ENCODE assay signal across 20 cellular contexts in genomic region chr13:97239943-97240788, GRCh38. TPM values are rescaled to one million over a fixed set of nuclear protein-coding genes. Genes with fewer than 3 reads are reported as not detected.
DNase-seq lines count a peak whose midpoint lies in the region; ATAC-seq and TF ChIP-seq lines count a peak whose summit lies in the region.
"Had no signal": no experiment of that assay in that cellular context is flagged by ENCODE, and none has a peak within 500 bp of the region (broad histone marks: within the 10 kb centered on the region; RNA-seq: fewer than 3 reads in every experiment).

No MANE protein-coding gene starts in this region.

- no peak overlapping the region for H3K27ac Mint-ChIP-seq in immature natural killer cell
- H3K27ac Mint-ChIP-seq: activated T-helper 1 cell treated with anti-CD3 and anti-CD28 coated beads, Interleukin-12 subunit alpha, Interleukin-12 subunit beta, Interleukin-2, Interleukin-4 antibody, amounts not matched to agents 30 ng/mL and 10 ng/mL and 1 ng/mL, durations not matched to agents 14 hours and 24 hours and 36 hours; CD8-positive, alpha-beta T cell; stimulated activated naive CD8-positive, alpha-beta T cell treated with anti-CD3 and anti-CD28 coated beads, Interleukin-15, amount 100 ng/mL, for 72 hours had no signal

- no peaks in the 10 kb centered on the region for H3K9me3 Mint-ChIP-seq in immature natural killer cell
- H3K9me3 Mint-ChIP-seq: activated T-helper 1 cell treated with anti-CD3 and anti-CD28 coated beads, Interleukin-12 subunit alpha, Interleukin-12 subunit beta, Interleukin-2, Interleukin-4 antibody, amounts not matched to agents 30 ng/mL and 10 ng/mL and 1 ng/mL, durations not matched to agents 14 hours and 24 hours and 36 hours; CD8-positive, alpha-beta T cell had no signal

- H3K27ac ChIP-seq in colonic mucosa (no peak overlapping the region), iPS-20b (ENCODE audit: low read length) (no peak overlapping the region), gastrocnemius medialis (peak overlapping the region; percentile 62 to 76 (median 68))
- H3K27ac ChIP-seq: SJSA1 had no signal

- DNase-seq in COLO829 (ENCODE audit: low spot score) (peak; percentile 76), colonic mucosa (peak; percentile 65), gastrocnemius medialis (no peak), immature natural killer cell (no peak), GM10266 (ENCODE audit: extremely low spot score) (no peak)
- DNase-seq in activated naive CD4-positive, alpha-beta T cell treated with Interleukin-2 at 50 U/mL for 16 hours: no peak
- DNase-seq: activated CD4-positive, alpha-beta T cell treated with anti-CD3 and anti-CD28 coated beads, Interleukin-2, amount 50 U/mL, for 48 hours; amygdala; CD8-positive, alpha-beta T cell; KG1; mesendoderm; NCI-H1105; NCI-H226; nucleus accumbens; stimulated activated naive CD8-positive, alpha-beta T cell treated with anti-CD3 and anti-CD28 coated beads, Interleukin-15, amount 100 ng/mL, for 72 hours had no signal

- peaks cover 0 to 12% (median 6%) of the 10 kb centered on the region in 3 donors for H3K36me3 Mint-ChIP-seq in immature natural killer cell

- ATAC-seq in gastrocnemius medialis (no peak), HG02588 (IDR thresholded peaks at IDR 0.05; ENCODE audit: unreplicated experiment) (no peak)
- ATAC-seq: CD8-positive, alpha-beta T cell; GM12878; stimulated activated naive CD8-positive, alpha-beta T cell treated with anti-CD3 and anti-CD28 coated beads, Interleukin-15, amount 100 ng/mL, for 72 hours had no signal

- no peak for TF ChIP-seq POLR2A in gastrocnemius medialis (IDR thresholded peaks at IDR 0.05)

- H3K36me3 ChIP-seq in colonic mucosa (no peaks in the 10 kb centered on the region), iPS-20b (ENCODE audit: insufficient read depth, low read depth, low read length) (no peaks in the 10 kb centered on the region), gastrocnemius medialis (no peaks in the 10 kb centered on the region)
- H3K36me3 ChIP-seq: SJSA1 had no signal

- peaks cover 68 to 85% of the 10 kb centered on the region in 2 donors for H3K4me1 Mint-ChIP-seq in immature natural killer cell

- TF ChIP-seq CTCF in colonic mucosa (IDR thresholded peaks at IDR 0.05) (no peak), gastrocnemius medialis (IDR thresholded peaks at IDR 0.05 in 4 of 5, conservative IDR thresholded peaks at IDR 0.05 in 1 of 5) (no peak), GM10266 (IDR thresholded peaks at IDR 0.05; ENCODE audit: control insufficient read depth, insufficient read depth, low read depth, missing control alignments) (no peak)

- H3K27me3 ChIP-seq in colonic mucosa (no peaks in the 10 kb centered on the region), iPS-20b (ENCODE audit: insufficient read depth, low read length) (peaks cover 45% of the 10 kb centered on the region; the same call in 1 of the 2 replicates), gastrocnemius medialis (no peaks in the 10 kb centered on the region)
- H3K27me3 ChIP-seq: SJSA1 had no signal

- H3K9me3 ChIP-seq in colonic mucosa: no peaks in the 10 kb centered on the region
- no peaks in the 10 kb centered on the region for H3K9me3 ChIP-seq in iPS-20b (ENCODE audit: insufficient read depth, low read depth, low read length)
- no peaks in the 10 kb centered on the region for H3K9me3 ChIP-seq in gastrocnemius medialis
- H3K9me3 ChIP-seq: SJSA1 had no signal

- intact Hi-C loops in colonic mucosa (cut with DNase I) (no loop called here), gastrocnemius medialis (cut with DNase I; ENCODE audit: low total_unique reads) (loop anchor here (2.0 kb wide), 1 partner anchor 13 kb away; no protein-coding TSS in a partner anchor)

- H3K4me1 ChIP-seq in colonic mucosa (peaks cover 3% of the 10 kb centered on the region), iPS-20b (ENCODE audit: insufficient read depth, low read length) (peaks cover 14% of the 10 kb centered on the region; the same call in 1 of the 2 replicates), gastrocnemius medialis (peaks cover 99 to 100% of the 10 kb centered on the region in 2 donors)

- H3K4me3 ChIP-seq in colonic mucosa: no peak overlapping the region
- H3K4me3 ChIP-seq in iPS-20b (ENCODE audit: low read length): no peak overlapping the region
- H3K4me3 ChIP-seq in gastrocnemius medialis: no peak overlapping the region
- H3K4me3 ChIP-seq: GM12878, SJSA1 had no signal

- no peaks in the 10 kb centered on the region for H3K27me3 Mint-ChIP-seq in immature natural killer cell (ENCODE audit: low read depth in 3 of 3)
- H3K27me3 Mint-ChIP-seq: stimulated activated naive CD8-positive, alpha-beta T cell treated with anti-CD3 and anti-CD28 coated beads, Interleukin-15, amount 100 ng/mL, for 72 hours had no signal

- in situ Hi-C loops in gastrocnemius medialis (cut with MboI; ENCODE audit: low sequenced_read_pairs in 4 of 4): no loop called here

- H3K4me3 Mint-ChIP-seq in immature natural killer cell: no peak overlapping the region
- H3K4me3 Mint-ChIP-seq: activated T-helper 1 cell treated with anti-CD3 and anti-CD28 coated beads, Interleukin-12 subunit alpha, Interleukin-12 subunit beta, Interleukin-2, Interleukin-4 antibody, amounts not matched to agents 30 ng/mL and 10 ng/mL and 1 ng/mL, durations not matched to agents 14 hours and 24 hours and 36 hours; CD8-positive, alpha-beta T cell; stimulated activated naive CD8-positive, alpha-beta T cell treated with anti-CD3 and anti-CD28 coated beads, Interleukin-15, amount 100 ng/mL, for 72 hours had no signal

- H3K9ac ChIP-seq in colonic mucosa (ENCODE audit: low read depth in 2 of 2, low read length in 2 of 2): no peak overlapping the region
- H3K9ac ChIP-seq in iPS-20b (ENCODE audit: low read depth, low read length): peak overlapping the region; percentile 5; the same call in 1 of the 2 replicates

RNA-seq across cellular contexts. Expression of gene MBNL2, which starts 18.0 kb away (rescaled TPM):
- total RNA-seq in colonic mucosa: 10 to 100 TPM; 28.2 to 61.8 TPM
- total RNA-seq in gastrocnemius medialis: 10 to 100 TPM; 47.9 to 92.0 (median 71.3) TPM
- polyA plus RNA-seq in immature natural killer cell: 10 to 100 TPM; 11.7 to 19.4 (median 18.6) TPM

Comparison
In these comparisons a context has a peak if more than half of its experiments do, and no peak if none do; other contexts are left out.
1. DNase-seq: peak in COLO829 (single experiment) and colonic mucosa (single experiment); none in gastrocnemius medialis (0 of 2), immature natural killer cell (0 of 3), activated naive CD4-positive, alpha-beta T cell treated with Interleukin-2 at 50 U/mL for 16 hours (single experiment) and GM10266 (single experiment).
2. H3K27ac ChIP-seq: peak in gastrocnemius medialis (4 of 4); none in colonic mucosa (single experiment) and iPS-20b (single experiment).